ENCODE assay signal across 8 cellular contexts in the genomic region with DNA sequence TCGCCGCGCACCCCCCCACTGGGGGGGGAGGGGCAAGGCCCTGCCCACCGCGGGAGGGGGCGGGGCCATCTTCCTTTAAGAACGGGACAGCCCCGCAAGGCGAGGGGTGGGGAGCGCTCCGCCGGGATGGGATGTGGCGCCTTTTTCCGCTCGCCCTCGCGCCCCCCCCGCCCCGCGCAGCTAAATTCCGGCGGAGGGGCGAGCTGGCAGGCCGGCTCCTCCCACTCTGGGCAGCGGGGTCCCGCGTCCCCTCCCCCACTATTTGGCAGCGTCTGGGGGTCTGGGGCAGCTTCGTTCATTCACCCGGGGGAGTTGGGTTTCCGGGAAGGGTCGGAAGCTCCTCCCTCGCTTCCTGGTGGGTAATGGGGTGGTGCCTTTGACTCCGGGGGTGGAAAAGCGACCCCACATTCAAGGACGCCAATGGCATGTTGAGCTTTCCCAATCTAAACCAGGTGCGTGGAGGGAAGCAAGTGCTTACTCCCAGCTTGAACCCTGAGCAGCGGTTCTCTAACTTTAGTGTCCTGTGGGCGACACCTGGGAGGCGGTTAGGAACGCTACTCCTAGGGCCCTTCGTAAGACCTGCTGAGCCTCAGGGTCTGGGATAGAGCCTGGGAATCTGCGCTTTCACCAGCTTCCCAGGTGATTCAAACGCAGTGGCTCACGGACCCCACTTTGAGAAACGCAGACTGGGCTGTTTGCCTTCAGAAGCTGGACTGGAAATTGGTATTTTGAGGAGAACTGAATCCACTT. TPM values are rescaled to one million over a fixed set of nuclear protein-coding genes. Genes with fewer than 3 reads are reported as not detected.
DNase-seq lines count a peak whose midpoint lies in the region; ATAC-seq lines count a peak whose summit lies in the region.

No MANE protein-coding gene starts in this region.

- no peaks in the 10 kb centered on the region for H3K27me3 ChIP-seq in mononuclear cell (ENCODE audit: insufficient read depth, low read length)

- ATAC-seq in HG02642 (IDR thresholded peaks at IDR 0.05; ENCODE audit: poor library complexity, unreplicated experiment) (peak; percentile 29), GM18870 (IDR thresholded peaks at IDR 0.05; ENCODE audit: unreplicated experiment) (no peak)

- H3K9me3 ChIP-seq in mononuclear cell (ENCODE audit: low read depth, low read length), result no peaks in the 10 kb centered on the region

- DNase-seq in DMS79 treated with DMSO at 0.1 percent for 48 hours (lab: John Stamatoyannopoulos, UW), result peak; percentile 54
- DNase-seq in NCI-H82 (lab: John Stamatoyannopoulos, UW), result peak; percentile 86
- DNase-seq in activated CD8-positive, alpha-beta memory T cell treated with anti-CD3 and anti-CD28 coated beads, Interleukin-2, amount 50 U/mL, for 48 hours, result peak; percentile 88
- peak; percentile 49 for DNase-seq in epidermal melanocyte (ENCODE audit: insufficient read length, low spot score)
- DNase-seq in stimulated activated CD8-positive, alpha-beta memory T cell treated with anti-CD3 and anti-CD28 coated beads, Interleukin-4, amount 100 ng/mL, for 1 hour (ENCODE audit: low read depth in 2 of 2, low spot score in 1 of 2), result peak; percentile 42 to 55

- H3K4me3 ChIP-seq in mononuclear cell (ENCODE audit: low read length), result peak overlapping the region; percentile 77

- H3K4me1 ChIP-seq in mononuclear cell (ENCODE audit: insufficient read depth, low read length), result peaks cover 60% of the 10 kb centered on the region

RNA-seq across cellular contexts. Expression of gene ASXL1, which starts 0.9 kb away (rescaled TPM):
- total RNA-seq in mononuclear cell, result 117 TPM
